Comparison of ENCODE assay signal across 1 cellular context in genomic region chr22:42648368-42649260, GRCh38.
TF ChIP-seq lines count a peak whose summit lies in the region.

No MANE protein-coding gene starts in this region.

TF ChIP-seq in HepG2, 621 proteins besides CTCF, POLR2A, EP300 and RAD21 (continues in another document):
- 0 out of 2 replicates have a peak, but pooled peaks have one; percentile 20 for TF ChIP-seq ZBTB14 (CRISPR knock-in tag; IDR thresholded peaks at IDR 0.05)
- peak; percentile 57; the same call in 1 of the 2 replicates for TF ChIP-seq ZNF670 (CRISPR knock-in tag; IDR thresholded peaks at IDR 0.05; ENCODE audit: borderline replicate concordance)
- TF ChIP-seq ZNF800 (CRISPR knock-in tag; IDR thresholded peaks at IDR 0.05), result peak; percentile 51; the same call in 1 of the 2 replicates
- peak; percentile 74 for TF ChIP-seq SOX5 (CRISPR knock-in tag; IDR thresholded peaks at IDR 0.05; ENCODE audit: borderline replicate concordance)
- TF ChIP-seq NFKBIZ (CRISPR knock-in tag; IDR thresholded peaks at IDR 0.05), result peak; percentile 80
- peak; percentile 40; the same call in 1 of the 2 replicates for TF ChIP-seq BRD4 (CRISPR knock-in tag; IDR thresholded peaks at IDR 0.05)
- peak; percentile 81; the same call in 1 of the 2 replicates for TF ChIP-seq ZNF275 (CRISPR knock-in tag; IDR thresholded peaks at IDR 0.05; ENCODE audit: borderline replicate concordance)
- TF ChIP-seq SAFB2 (CRISPR knock-in tag; IDR thresholded peaks at IDR 0.05; ENCODE audit: borderline replicate concordance, low read depth), result peak; percentile 88; the same call in 1 of the 2 replicates
- TF ChIP-seq NKX3-1 (CRISPR knock-in tag; IDR thresholded peaks at IDR 0.05), result 0 out of 2 replicates have a peak, but pooled peaks have one; percentile 80
- TF ChIP-seq ZNF484 (CRISPR knock-in tag; IDR thresholded peaks at IDR 0.05; ENCODE audit: borderline replicate concordance, low read depth), result no peak
- peak; percentile 75; the same call in 1 of the 2 replicates for TF ChIP-seq CSRNP1 (CRISPR knock-in tag; IDR thresholded peaks at IDR 0.05)
- no peak for TF ChIP-seq KDM5A (IDR thresholded peaks at IDR 0.05; ENCODE audit: borderline replicate concordance, low read length)
- peak; percentile 63; the same call in 1 of the 2 replicates for TF ChIP-seq THAP9 (CRISPR knock-in tag; IDR thresholded peaks at IDR 0.05; ENCODE audit: borderline replicate concordance)
- peak; percentile 56 for TF ChIP-seq YY1 (IDR thresholded peaks at IDR 0.05; ENCODE audit: insufficient read depth, insufficient replicate concordance, low read depth, low read length)
- peak; percentile 83 for TF ChIP-seq ZNF3 (CRISPR knock-in tag; IDR thresholded peaks at IDR 0.05)
- peak; percentile 65; the same call in 1 of the 2 replicates for TF ChIP-seq KMT2B (CRISPR knock-in tag; IDR thresholded peaks at IDR 0.05)
- TF ChIP-seq KDM6A (CRISPR knock-in tag; IDR thresholded peaks at IDR 0.05; ENCODE audit: low read depth), result peak; percentile 86
- TF ChIP-seq ARHGAP35 (CRISPR knock-in tag; IDR thresholded peaks at IDR 0.05; ENCODE audit: borderline replicate concordance), result peak; percentile 64; the same call in 1 of the 2 replicates
- peak; percentile 72; the same call in 1 of the 2 replicates for TF ChIP-seq ZBTB33 (CRISPR knock-in tag; IDR thresholded peaks at IDR 0.05)
- TF ChIP-seq ZNF160 (CRISPR knock-in tag; IDR thresholded peaks at IDR 0.05), result peak; percentile 25; the same call in 1 of the 2 replicates
- no peak for TF ChIP-seq ZBTB46 (CRISPR knock-in tag; IDR thresholded peaks at IDR 0.05; ENCODE audit: borderline replicate concordance)
- TF ChIP-seq TFE3 (CRISPR knock-in tag; IDR thresholded peaks at IDR 0.05), result 0 out of 2 replicates have a peak, but pooled peaks have one; percentile 40
- peak; percentile 74 for TF ChIP-seq FOXP4 (CRISPR knock-in tag; IDR thresholded peaks at IDR 0.05)
- no peak for TF ChIP-seq NR0B2 (CRISPR knock-in tag; IDR thresholded peaks at IDR 0.05)
- peak; percentile 58; the same call in 1 of the 2 replicates for TF ChIP-seq YEATS2 (CRISPR knock-in tag; IDR thresholded peaks at IDR 0.05; ENCODE audit: borderline replicate concordance)
- peak; percentile 78 for TF ChIP-seq ZFX (CRISPR knock-in tag; IDR thresholded peaks at IDR 0.05; ENCODE audit: low read depth)
- no peak for TF ChIP-seq ZNF883 (CRISPR knock-in tag; IDR thresholded peaks at IDR 0.05; ENCODE audit: not compliant biosample characterization)
- TF ChIP-seq ZFP37 (CRISPR knock-in tag; IDR thresholded peaks at IDR 0.05; ENCODE audit: borderline replicate concordance), result no peak
- peak; percentile 96 for TF ChIP-seq TGIF2 (CRISPR knock-in tag; IDR thresholded peaks at IDR 0.05)
- TF ChIP-seq PPARG (CRISPR knock-in tag; conservative IDR thresholded peaks at IDR 0.05), result peak; percentile 42; the same call in 1 of the 2 replicates
- TF ChIP-seq ATF7 (IDR thresholded peaks at IDR 0.05), result no peak
- 0 out of 2 replicates have a peak, but pooled peaks have one; percentile 19 for TF ChIP-seq ATF7 (CRISPR knock-in tag; IDR thresholded peaks at IDR 0.05)
- TF ChIP-seq ZBTB38 (CRISPR knock-in tag; IDR thresholded peaks at IDR 0.05), result peak; percentile 79
- peak; percentile 59 for TF ChIP-seq ZNF552 (CRISPR knock-in tag; IDR thresholded peaks at IDR 0.05; ENCODE audit: borderline replicate concordance)
- TF ChIP-seq KLF15 (CRISPR knock-in tag; IDR thresholded peaks at IDR 0.05; ENCODE audit: borderline replicate concordance), result 0 out of 2 replicates have a peak, but pooled peaks have one; percentile 3
- peak; percentile 95 for TF ChIP-seq TARDBP (CRISPR knock-in tag; IDR thresholded peaks at IDR 0.05)
- TF ChIP-seq SPEN (CRISPR knock-in tag; IDR thresholded peaks at IDR 0.05; ENCODE audit: low read depth), result peak; percentile 70; the same call in 1 of the 2 replicates
- TF ChIP-seq LRRFIP1 (CRISPR knock-in tag; conservative IDR thresholded peaks at IDR 0.05), result no peak
